1 cellular context compared by ENCODE assay signal in the genomic region with DNA sequence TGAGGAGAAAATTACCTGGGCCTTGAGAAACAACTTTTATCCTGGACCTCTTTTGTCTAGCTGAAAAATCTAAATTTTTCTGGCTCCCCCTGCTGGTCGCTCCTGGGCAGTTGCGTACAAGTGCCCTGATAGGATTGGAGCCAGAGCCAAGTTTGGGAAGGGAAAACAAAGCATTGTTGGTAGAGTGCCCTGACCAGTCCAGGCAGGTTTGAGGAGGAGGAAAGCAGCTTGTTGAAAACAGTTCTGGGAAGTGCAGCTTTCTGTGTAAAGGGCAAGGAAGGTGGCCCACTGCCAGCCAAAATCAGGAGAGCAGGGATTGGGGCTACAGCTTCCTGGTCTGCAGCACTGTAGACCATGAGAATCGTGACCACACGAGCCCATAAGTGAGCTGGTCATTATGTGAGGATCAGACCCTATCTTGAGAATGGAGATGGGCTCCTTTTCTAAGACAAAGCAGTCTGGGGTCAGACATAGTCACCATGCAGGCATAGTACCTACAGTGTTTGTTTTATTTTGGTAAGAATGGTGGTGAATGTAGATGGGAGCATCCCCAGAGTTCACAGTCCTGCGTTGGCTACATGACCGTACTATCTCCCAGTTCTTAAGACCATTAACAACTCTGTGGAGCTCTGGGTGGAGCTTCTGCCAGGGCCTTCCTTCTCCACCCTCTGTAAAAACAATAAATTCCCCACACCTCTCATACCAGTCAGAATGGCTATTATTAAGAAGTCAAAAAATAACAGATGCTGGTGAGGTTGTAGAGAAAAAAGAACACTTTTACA.
TF ChIP-seq lines count a peak whose summit lies in the region.

No MANE protein-coding gene starts in this region.

TF ChIP-seq in SK-N-SH treated with all-trans-retinoic acid at 6 μM for 48 hours, 23 proteins besides CTCF, POLR2A, EP300 and RAD21 (continued from another document):
- TF ChIP-seq TOX (CRISPR knock-in tag; IDR thresholded peaks at IDR 0.05; ENCODE audit: borderline replicate concordance), result no peak
- no peak for TF ChIP-seq RARB (CRISPR knock-in tag; IDR thresholded peaks at IDR 0.05)
- TF ChIP-seq ZNF565 (CRISPR knock-in tag; conservative IDR thresholded peaks at IDR 0.05; ENCODE audit: low read depth), result no peak
- TF ChIP-seq, protein P1, sequence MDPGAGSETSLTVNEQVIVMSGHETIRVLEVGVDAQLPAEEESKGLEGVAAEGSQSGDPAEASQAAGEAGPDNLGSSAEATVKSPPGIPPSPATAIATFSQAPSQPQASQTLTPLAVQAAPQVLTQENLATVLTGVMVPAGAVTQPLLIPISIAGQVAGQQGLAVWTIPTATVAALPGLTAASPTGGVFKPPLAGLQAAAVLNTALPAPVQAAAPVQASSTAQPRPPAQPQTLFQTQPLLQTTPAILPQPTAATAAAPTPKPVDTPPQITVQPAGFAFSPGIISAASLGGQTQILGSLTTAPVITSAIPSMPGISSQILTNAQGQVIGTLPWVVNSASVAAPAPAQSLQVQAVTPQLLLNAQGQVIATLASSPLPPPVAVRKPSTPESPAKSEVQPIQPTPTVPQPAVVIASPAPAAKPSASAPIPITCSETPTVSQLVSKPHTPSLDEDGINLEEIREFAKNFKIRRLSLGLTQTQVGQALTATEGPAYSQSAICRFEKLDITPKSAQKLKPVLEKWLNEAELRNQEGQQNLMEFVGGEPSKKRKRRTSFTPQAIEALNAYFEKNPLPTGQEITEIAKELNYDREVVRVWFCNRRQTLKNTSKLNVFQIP (CRISPR knock-in tag; IDR thresholded peaks at IDR 0.05; ENCODE audit: borderline replicate concordance, low read depth), result no peak
